In genomic region chr3:107421881-107422280, GRCh38 we compare ENCODE assay signal across 15 cellular contexts. TPM values are rescaled to one million over a fixed set of nuclear protein-coding genes. Genes with fewer than 3 reads are reported as not detected.
DNase-seq lines count a peak whose midpoint lies in the region; ATAC-seq, FAIRE-seq and TF ChIP-seq lines count a peak whose summit lies in the region.
"Had no signal": no experiment of that assay in that cellular context is flagged by ENCODE, and none has a peak within 500 bp of the region (broad histone marks: within the 10 kb centered on the region; RNA-seq: fewer than 3 reads in every experiment).

No MANE protein-coding gene starts in this region.

- H3K27me3 ChIP-seq in pancreas (no peaks in the 10 kb centered on the region), testis (no peaks in the 10 kb centered on the region)

- WGBS in pancreas, 2 donors = 90 to 95% methylated on average over 1 of the region's 1 CpG
- 62 to 77% methylated on average over 1 of the region's 1 CpG for WGBS in testis, 2 donors

- ATAC-seq in pancreas (no peak), GM19351 (IDR thresholded peaks at IDR 0.05; ENCODE audit: unreplicated experiment) (no peak)

- H3K27ac ChIP-seq in HEK293 (ENCODE audit: extremely low read depth, low read depth, low read length) (no peak overlapping the region), pancreas (no peak overlapping the region), testis (peak overlapping the region; percentile 8 to 66)
- H3K27ac ChIP-seq: C4-2B, GM23248 had no signal

- peak; percentile 30 for FAIRE-seq in H54 (lab: Jason Lieb, UNC)
- FAIRE-seq in pancreas (lab: Jason Lieb, UNC) = peak; percentile 61
- FAIRE-seq: GM12891 had no signal

- H3K4me3 ChIP-seq in HEK293 (ENCODE audit: low read depth, low read length) (no peak overlapping the region), pancreas (no peak overlapping the region), testis (no peak overlapping the region)

- H3K4me1 ChIP-seq in HEK293 (ENCODE audit: control insufficient read depth, insufficient read depth, low read length) (no peaks in the 10 kb centered on the region), pancreas (no peaks in the 10 kb centered on the region), testis (no peaks in the 10 kb centered on the region)
- H3K4me1 ChIP-seq: Caco-2 had no signal

- TF ChIP-seq CTCF in HEK293 (tag by site-specific recombination; IDR thresholded peaks at IDR 0.05) (no peak), pancreas (IDR thresholded peaks at IDR 0.05) (no peak), testis (IDR thresholded peaks at IDR 0.05) (no peak)

- POLR2A ChIA-PET in HEK293 (lab: Yijun Ruan, JAX) = interaction anchor here (1.1 to 1.4 kb wide), 2 partner anchors 8 to 9 kb away, joined by 6 to 10 read pairs; no protein-coding TSS in a partner anchor

- CTCF ChIA-PET in HEK293 (lab: Yijun Ruan, JAX) = interaction anchor here (0.5 to 4.4 kb wide), 22 partner anchors 8 to 541 kb away, joined by 3 to 44 read pairs (median 6); no protein-coding TSS in a partner anchor

- H3K9me3 ChIP-seq in HEK293 (ENCODE audit: control insufficient read depth, insufficient read depth, low read depth, low read length) = no peaks in the 10 kb centered on the region
- no peaks in the 10 kb centered on the region for H3K9me3 ChIP-seq in pancreas
- no peaks in the 10 kb centered on the region for H3K9me3 ChIP-seq in testis
- H3K9me3 ChIP-seq: Caco-2 had no signal

- H3K36me3 ChIP-seq in HEK293 (ENCODE audit: control insufficient read depth in 2 of 2, insufficient read depth in 1 of 2, low read length in 2 of 2) (no peaks in the 10 kb centered on the region), pancreas (no peaks in the 10 kb centered on the region), testis (ENCODE audit: low read depth, missing control alignments) (no peaks in the 10 kb centered on the region)

- no peak for DNase-seq in H54 (ENCODE audit: insufficient read length, low spot score)
- DNase-seq in pancreas = no peak
- DNase-seq in testis = no peak
- DNase-seq in OCI-M2 (lab: John Stamatoyannopoulos, UW; ENCODE audit: unreplicated experiment) = no peak
- no peak for DNase-seq in MV-4-11 (lab: John Stamatoyannopoulos, UW)
- DNase-seq: CD4-positive, alpha-beta T cell had no signal

- intact Hi-C loops in pancreas (cut with DNase I) = no loop called here
- intact Hi-C loops in testis (cut with DNase I; ENCODE audit: low total_unique reads) = no loop called here

- TF ChIP-seq POLR2A in H54 (IDR thresholded peaks at IDR 0.05; ENCODE audit: low read depth, low read length) = no peak
- no peak for TF ChIP-seq POLR2A in testis (IDR thresholded peaks at IDR 0.05)

TF ChIP-seq in HEK293, 187 proteins besides CTCF, POLR2A, EP300 and RAD21:
- TF ChIP-seq PRDM1 (tag by site-specific recombination; IDR thresholded peaks at IDR 0.05) (peak; percentile 76), ATF2 (tag by site-specific recombination; IDR thresholded peaks at IDR 0.05; ENCODE audit: low read depth) (no peak)
TF ChIP-seq in HEK293: peak in this region for 1.

RNA-seq across cellular contexts. Expression of gene CCDC54, which starts 44.6 kb away (rescaled TPM):
- total RNA-seq in pancreas (not detected), testis (100 to 1,000 TPM in 1 of 2 donors, 10 to 100 TPM in 1; 33.9 to 107 TPM)
- polyA plus RNA-seq in pancreas (not detected), testis (ENCODE audit: insufficient read depth, low read depth, low replicate concordance) (112 TPM)
- total RNA-seq: Caco-2; CD4-positive, alpha-beta T cell; GM23248; H4; HT-29 had no signal
- polyA plus RNA-seq: BJ had no signal

Comparison
In these comparisons a context has a peak if more than half of its experiments do, and no peak if none do; other contexts are left out.
1. H3K27ac ChIP-seq: peak in testis (2 of 2); none in HEK293 (single experiment) and pancreas (0 of 4).
2. RNA of gene CCDC54, which starts 44.6 kb away (total RNA-seq): 33.9 to 107 TPM in testis; not detected in pancreas; every median in the first group is over 10 times any median in the second.